Comparison of ENCODE assay signal across 27 cellular contexts in the genomic region with DNA sequence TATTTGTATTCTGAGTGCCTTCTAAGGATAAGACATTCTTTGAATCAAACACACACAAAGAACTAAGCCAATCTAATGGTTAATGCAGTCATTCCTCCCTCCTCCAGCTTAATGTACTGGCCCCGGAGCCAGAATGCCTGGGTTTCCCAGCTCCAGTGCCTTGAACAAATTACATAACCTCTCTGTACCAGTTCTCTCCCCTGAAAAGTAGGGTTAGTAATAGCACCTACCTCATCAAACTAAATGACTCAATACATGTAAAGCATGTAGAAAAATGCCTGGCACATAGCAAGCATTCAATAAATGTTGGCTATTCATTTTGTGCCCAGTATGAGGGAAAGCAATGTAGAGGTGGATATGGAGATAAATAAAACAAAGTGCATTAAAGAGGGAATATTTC. TPM values are rescaled to one million over a fixed set of nuclear protein-coding genes. Genes with fewer than 3 reads are reported as not detected.
DNase-seq lines count a peak whose midpoint lies in the region; ATAC-seq and TF ChIP-seq lines count a peak whose summit lies in the region.
"Had no signal": no experiment of that assay in that cellular context is flagged by ENCODE, and none has a peak within 500 bp of the region (broad histone marks: within the 10 kb centered on the region; RNA-seq: fewer than 3 reads in every experiment).

No MANE protein-coding gene starts in this region.

- no peak for TF ChIP-seq POLR2A in right lobe of liver (IDR thresholded peaks at IDR 0.05)

- H3K27me3 Mint-ChIP-seq in activated T-cell treated with anti-CD3 and anti-CD28 coated beads, Interleukin-2, amount 50 U/mL, for 24 hours: no peaks in the 10 kb centered on the region
- H3K27me3 Mint-ChIP-seq: activated CD4-positive, alpha-beta T cell treated with anti-CD3 and anti-CD28 coated beads for 36 hours; activated naive CD4-positive, alpha-beta T cell treated with anti-CD3 and anti-CD28 coated beads, Interleukin-2, amount 50 U/mL, for 24 hours; CD4-positive, alpha-beta T cell had no signal

- H3K4me1 Mint-ChIP-seq in activated T-cell treated with anti-CD3 and anti-CD28 coated beads, Interleukin-2, amount 50 U/mL, for 24 hours (ENCODE audit: low read depth): peaks cover 12% of the 10 kb centered on the region
- H3K4me1 Mint-ChIP-seq: stimulated activated effector memory CD8-positive, alpha-beta T cell treated with anti-CD3 and anti-CD28 coated beads, Interleukin-12 subunit alpha, Interleukin-12 subunit beta, amount 100 ng/mL, for 72 hours had no signal

- H3K27me3 ChIP-seq in rectal smooth muscle tissue (ENCODE audit: control insufficient read depth, insufficient read depth, low read length) (no peaks in the 10 kb centered on the region), right lobe of liver (no peaks in the 10 kb centered on the region)
- H3K27me3 ChIP-seq: esophagus muscularis mucosa, suprapubic skin had no signal

- intact Hi-C loops in right lobe of liver (cut with DNase I): no loop called here

- H3K4me3 Mint-ChIP-seq in activated T-cell treated with anti-CD3 and anti-CD28 coated beads, Interleukin-2, amount 50 U/mL, for 24 hours: no peak overlapping the region
- H3K4me3 Mint-ChIP-seq: activated CD4-positive, alpha-beta T cell treated with anti-CD3 and anti-CD28 coated beads for 36 hours; activated naive CD4-positive, alpha-beta T cell treated with anti-CD3 and anti-CD28 coated beads, Interleukin-2, amount 50 U/mL, for 24 hours; activated T-cell treated with anti-CD3 and anti-CD28 coated beads, Interleukin-2, amount 50 U/mL, for 72 hours; CD4-positive, alpha-beta T cell; stimulated activated effector memory CD8-positive, alpha-beta T cell treated with anti-CD3 and anti-CD28 coated beads, Interleukin-12 subunit alpha, Interleukin-12 subunit beta, amount 100 ng/mL, for 72 hours had no signal

- no peaks in the 10 kb centered on the region for H3K9me3 ChIP-seq in SK-N-MC (ENCODE audit: low read depth, low read length)
- H3K9me3 ChIP-seq in right lobe of liver: no peaks in the 10 kb centered on the region
- H3K9me3 ChIP-seq: esophagus muscularis mucosa, suprapubic skin had no signal

- peaks cover 12% of the 10 kb centered on the region for H3K36me3 Mint-ChIP-seq in activated T-cell treated with anti-CD3 and anti-CD28 coated beads, Interleukin-2, amount 50 U/mL, for 24 hours (ENCODE audit: low read depth)

- TF ChIP-seq CTCF in fibroblast of the aortic adventitia (IDR thresholded peaks at IDR 0.05; ENCODE audit: insufficient read depth, low read length): no peak
- TF ChIP-seq CTCF in right lobe of liver (IDR thresholded peaks at IDR 0.05): no peak

- H3K4me3 ChIP-seq in SK-N-MC: peak overlapping the region; percentile 75
- H3K4me3 ChIP-seq in fibroblast of the aortic adventitia (ENCODE audit: low read depth, low read length): no peak overlapping the region
- no peak overlapping the region for H3K4me3 ChIP-seq in rectal smooth muscle tissue (ENCODE audit: low read length)
- H3K4me3 ChIP-seq in right lobe of liver: no peak overlapping the region
- H3K4me3 ChIP-seq: esophagus muscularis mucosa, skin epidermis, suprapubic skin had no signal

- peak overlapping the region; percentile 99 for H3K27ac ChIP-seq in SK-N-MC
- H3K27ac ChIP-seq in rectal smooth muscle tissue (ENCODE audit: low read depth, low read length): peak overlapping the region; percentile 44
- no peak overlapping the region for H3K27ac ChIP-seq in right lobe of liver
- H3K27ac ChIP-seq: suprapubic skin had no signal

- H3K4me1 ChIP-seq in rectal smooth muscle tissue (ENCODE audit: control insufficient read depth, insufficient read depth, low read length): peaks cover 17% of the 10 kb centered on the region
- no peaks in the 10 kb centered on the region for H3K4me1 ChIP-seq in right lobe of liver
- H3K4me1 ChIP-seq: suprapubic skin had no signal

- no peak for ATAC-seq in right lobe of liver
- ATAC-seq: activated CD4-positive, alpha-beta T cell treated with anti-CD3 and anti-CD28 coated beads for 36 hours; activated T-cell treated with anti-CD3 and anti-CD28 coated beads, Interleukin-2, amount 50 U/mL, for 72 hours; left cardiac atrium; stimulated activated effector memory CD8-positive, alpha-beta T cell treated with anti-CD3 and anti-CD28 coated beads, Interleukin-12 subunit alpha, Interleukin-12 subunit beta, amount 100 ng/mL, for 72 hours had no signal

- H3K9me3 Mint-ChIP-seq in activated T-cell treated with anti-CD3 and anti-CD28 coated beads, Interleukin-2, amount 50 U/mL, for 24 hours: peaks cover 3% of the 10 kb centered on the region
- H3K9me3 Mint-ChIP-seq: activated naive CD4-positive, alpha-beta T cell treated with anti-CD3 and anti-CD28 coated beads, Interleukin-2, amount 50 U/mL, for 24 hours; stimulated activated effector memory CD8-positive, alpha-beta T cell treated with anti-CD3 and anti-CD28 coated beads, Interleukin-12 subunit alpha, Interleukin-12 subunit beta, amount 100 ng/mL, for 72 hours had no signal

- H3K36me3 ChIP-seq in SK-N-MC (ENCODE audit: insufficient read depth, low read length): peaks cover 6% of the 10 kb centered on the region
- no peaks in the 10 kb centered on the region for H3K36me3 ChIP-seq in rectal smooth muscle tissue (ENCODE audit: control insufficient read depth, insufficient read depth, low read length)
- H3K36me3 ChIP-seq in right lobe of liver: no peaks in the 10 kb centered on the region
- H3K36me3 ChIP-seq: suprapubic skin had no signal

- WGBS in right lobe of liver (ENCODE audit: insufficient coverage, low coverage, low lambda C conversion rate, missing lambda C conversion rate): no CpG with 5 or more reads among the region's 1 CpG

- no peak overlapping the region for H3K9ac ChIP-seq in SK-N-MC (ENCODE audit: insufficient read length)
- no peak overlapping the region for H3K9ac ChIP-seq in rectal smooth muscle tissue (ENCODE audit: low read length)

- H3K27ac Mint-ChIP-seq in activated T-cell treated with anti-CD3 and anti-CD28 coated beads, Interleukin-2, amount 50 U/mL, for 24 hours: no peak overlapping the region
- H3K27ac Mint-ChIP-seq: activated CD4-positive, alpha-beta T cell treated with anti-CD3 and anti-CD28 coated beads for 36 hours; activated naive CD4-positive, alpha-beta T cell treated with anti-CD3 and anti-CD28 coated beads, Interleukin-2, amount 50 U/mL, for 24 hours; activated T-cell treated with anti-CD3 and anti-CD28 coated beads, Interleukin-2, amount 50 U/mL, for 72 hours; CD4-positive, alpha-beta T cell; stimulated activated effector memory CD8-positive, alpha-beta T cell treated with anti-CD3 and anti-CD28 coated beads, Interleukin-12 subunit alpha, Interleukin-12 subunit beta, amount 100 ng/mL, for 72 hours had no signal

- DNase-seq in EL (peak; percentile 34), SK-N-MC (ENCODE audit: low read depth, low spot score) (no peak), fibroblast of the aortic adventitia (ENCODE audit: low read depth) (peak; percentile 20), occipital lobe (lab: John Stamatoyannopoulos, UW) (no peak), NOMO-1 treated with dmso at 0.1 percent for 144 hours (lab: John Stamatoyannopoulos, UW; ENCODE audit: unreplicated experiment) (no peak), right lobe of liver (no peak)
- no peak for DNase-seq in activated T-cell treated with anti-CD3 and anti-CD28 coated beads, Interleukin-2, amount 50 U/mL, for 24 hours
- DNase-seq: activated CD4-positive, alpha-beta T cell treated with anti-CD3 and anti-CD28 coated beads for 36 hours; activated T-cell treated with anti-CD3 and anti-CD28 coated beads, Interleukin-2, amount 50 U/mL, for 72 hours; CD4-positive, alpha-beta T cell; DMS 273 treated with DMSO at 0.1 percent for 48 hours; GF-D8; glutamatergic neuron; KG1; left cardiac atrium; mesendoderm; NCI-H187; NCI-H748 treated with DMSO at 0.1 percent for 48 hours; posterior cingulate gyrus; SHP77 treated with DMSO at 0.1 percent for 48 hours; stimulated activated CD4-positive, alpha-beta T cell treated with anti-CD3 and anti-CD28 coated beads, Interleukin-2, amount 100 ng/mL, for 24 hours had no signal

RNA-seq across cellular contexts. Expression of gene C1orf52, which starts 14.0 kb away (rescaled TPM):
- 9.2 and 10.8 TPM in 2 replicates for total RNA-seq in fibroblast of the aortic adventitia (ENCODE audit: low replicate concordance)
- 21.5 TPM for total RNA-seq in occipital lobe
- total RNA-seq in right lobe of liver: 1 to 10 TPM; 4.7 to 8.0 (median 6.7) TPM

RNA-seq across cellular contexts. Expression of gene BCL10, which starts 31.0 kb away (rescaled TPM):
- 36.0 and 44.7 TPM in 2 replicates for total RNA-seq in fibroblast of the aortic adventitia (ENCODE audit: low replicate concordance)
- total RNA-seq in occipital lobe: 35.4 TPM
- 10 to 100 TPM in 2 of 6 experiments, 1 to 10 TPM in 4; 7.3 to 14.1 (median 9.1) TPM for total RNA-seq in right lobe of liver

RNA-seq across cellular contexts. Expression of gene SYDE2, which starts 44.6 kb away (rescaled TPM):
- total RNA-seq in fibroblast of the aortic adventitia (ENCODE audit: low replicate concordance) (5.2 and 6.5 TPM in 2 replicates), occipital lobe (2.3 TPM), right lobe of liver (1 to 10 TPM; 3.2 to 6.7 (median 4.4) TPM)

Comparison
In these comparisons a context has a peak if more than half of its experiments do, and no peak if none do; other contexts are left out.
1. DNase-seq: peak in EL (single experiment) and fibroblast of the aortic adventitia (single experiment); none in SK-N-MC (single experiment), occipital lobe (single experiment), NOMO-1 treated with dmso at 0.1 percent for 144 hours (single experiment), activated T-cell treated with anti-CD3 and anti-CD28 coated beads, Interleukin-2, amount 50 U/mL, for 24 hours (single experiment) and right lobe of liver (0 of 3).
2. H3K27ac ChIP-seq: peak in SK-N-MC (single experiment) and rectal smooth muscle tissue (single experiment); none in right lobe of liver (0 of 3).